Comparison of ENCODE assay signal across 25 cellular contexts in the genomic region with DNA sequence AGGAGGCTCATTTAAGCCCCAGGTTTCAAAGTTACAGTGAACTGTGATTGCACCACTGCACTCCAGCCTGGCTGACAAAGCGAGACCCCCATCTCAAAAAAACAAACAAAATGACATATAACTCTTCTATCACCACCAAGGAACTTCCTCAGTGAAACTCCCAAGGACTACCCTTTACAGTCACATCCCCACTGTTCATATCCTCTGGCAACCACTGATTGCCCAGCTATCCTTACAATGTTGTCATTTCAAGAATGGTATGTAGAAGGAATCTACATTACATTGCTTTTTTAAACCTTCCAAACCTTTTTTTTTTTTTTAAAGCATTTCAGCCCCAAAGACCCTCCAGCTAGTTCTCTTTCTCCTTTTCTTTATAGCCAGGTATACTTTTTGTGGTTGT.
DNase-seq lines count a peak whose midpoint lies in the region; TF ChIP-seq lines count a peak whose summit lies in the region.
"Had no signal": no experiment of that assay in that cellular context is flagged by ENCODE, and none has a peak within 500 bp of the region (broad histone marks: within the 10 kb centered on the region; RNA-seq: fewer than 3 reads in every experiment).

No MANE protein-coding gene starts in this region.

- H3K27ac Mint-ChIP-seq in T-helper 2 cell treated with Interferon-gamma antibody and Interleukin-4, amounts not matched to agents 5 μg/mL and 100 μg/mL, for 36 hours, result peak overlapping the region; percentile 24
- H3K27ac Mint-ChIP-seq in type B pancreatic cell (no peak overlapping the region), nephron progenitor cell (no peak overlapping the region)
- H3K27ac Mint-ChIP-seq: activated CD4-positive, alpha-beta memory T cell treated with anti-CD3 and anti-CD28 coated beads, Interleukin-2, amount 10 ng/mL, durations not matched to agents 7 days and 5 days; memory B cell; progenitor cell of endocrine pancreas had no signal

- TF ChIP-seq CTCF in type B pancreatic cell (conservative IDR thresholded peaks at IDR 0.05) (no peak), nephron progenitor cell (IDR thresholded peaks at IDR 0.05) (no peak)

- H3K4me1 Mint-ChIP-seq in T-helper 2 cell treated with Interferon-gamma antibody and Interleukin-4, amounts not matched to agents 5 μg/mL and 100 μg/mL, for 36 hours (ENCODE audit: low read depth), result peaks cover 56% of the 10 kb centered on the region
- H3K4me1 Mint-ChIP-seq in type B pancreatic cell (ENCODE audit: unreplicated experiment) (peaks cover 10% of the 10 kb centered on the region), nephron progenitor cell (peaks cover 20% of the 10 kb centered on the region)

- peaks cover 91% of the 10 kb centered on the region for H3K36me3 Mint-ChIP-seq in T-helper 2 cell treated with Interferon-gamma antibody and Interleukin-4, amounts not matched to agents 5 μg/mL and 100 μg/mL, for 36 hours (ENCODE audit: low read depth)
- H3K36me3 Mint-ChIP-seq in type B pancreatic cell (no peaks in the 10 kb centered on the region), nephron progenitor cell (ENCODE audit: low read depth) (no peaks in the 10 kb centered on the region)

- H3K9me3 Mint-ChIP-seq in T-helper 2 cell treated with Interferon-gamma antibody and Interleukin-4, amounts not matched to agents 5 μg/mL and 100 μg/mL, for 36 hours, result peaks cover 44% of the 10 kb centered on the region
- H3K9me3 Mint-ChIP-seq in type B pancreatic cell (peaks cover 16% of the 10 kb centered on the region), nephron progenitor cell (peaks cover 51% of the 10 kb centered on the region)

- no peak for DNase-seq in T-helper 2 cell treated with Interferon-gamma antibody and Interleukin-4, amounts not matched to agents 5 μg/mL and 100 μg/mL, for 36 hours (ENCODE audit: low spot score)
- no peak for DNase-seq in T-helper 2 cell
- peak; percentile 70 for DNase-seq in MV-4-11 (lab: John Stamatoyannopoulos, UW)
- peak; percentile 36 for DNase-seq in fibroblast of gingiva (ENCODE audit: low read depth)
- DNase-seq in type B pancreatic cell (ENCODE audit: extremely low spot score, unreplicated experiment), result no peak
- no peak for DNase-seq in medulla oblongata (ENCODE audit: extremely low spot score)
- no peak for DNase-seq in nephron progenitor cell
- no peak for DNase-seq in SW 1271 (lab: John Stamatoyannopoulos, UW)
- DNase-seq: activated CD4-positive, alpha-beta memory T cell treated with anti-CD3 and anti-CD28 coated beads, Interleukin-2, amount 10 ng/mL, durations not matched to agents 7 days and 5 days; activated CD4-positive, CD25-positive, alpha-beta regulatory T cell; activated CD8-positive, alpha-beta memory T cell treated with anti-CD3 and anti-CD28 coated beads, Interleukin-2, amount 50 U/mL, for 48 hours; dermis blood vessel endothelial cell; GDM1; left cardiac atrium; NCI-H1694; NCI-H2171; NCI-H510A; right lobe of liver; stimulated activated CD4-positive, alpha-beta T cell treated with anti-CD3 and anti-CD28 coated beads, Interleukin-12 subunit alpha, Interleukin-12 subunit beta, amount 100 ng/mL, for 4 hours; stimulated activated CD4-positive, alpha-beta T cell treated with anti-CD3 and anti-CD28 coated beads, Interleukin-4, amount 100 ng/mL, for 24 hours; stimulated activated naive CD4-positive, alpha-beta T cell; testis had no signal

- no peaks in the 10 kb centered on the region for H3K27me3 Mint-ChIP-seq in T-helper 2 cell treated with Interferon-gamma antibody and Interleukin-4, amounts not matched to agents 5 μg/mL and 100 μg/mL, for 36 hours (ENCODE audit: low read depth)
- H3K27me3 Mint-ChIP-seq in type B pancreatic cell (peaks cover 6% of the 10 kb centered on the region), nephron progenitor cell (ENCODE audit: low read depth, poor library complexity) (no peaks in the 10 kb centered on the region)

- H3K4me3 Mint-ChIP-seq in T-helper 2 cell treated with Interferon-gamma antibody and Interleukin-4, amounts not matched to agents 5 μg/mL and 100 μg/mL, for 36 hours, result peak overlapping the region; percentile 3
- H3K4me3 Mint-ChIP-seq in type B pancreatic cell (peak overlapping the region; percentile 29), nephron progenitor cell (no peak overlapping the region)
- H3K4me3 Mint-ChIP-seq: activated CD4-positive, alpha-beta memory T cell treated with anti-CD3 and anti-CD28 coated beads, Interleukin-2, amount 10 ng/mL, durations not matched to agents 7 days and 5 days; activated T-helper 17 cell treated with anti-CD3 and anti-CD28 coated beads, Interleukin-2, amount 50 U/mL, for 72 hours; memory B cell had no signal

Comparison
In these comparisons a context has a peak if more than half of its experiments do, and no peak if none do; other contexts are left out.
1. DNase-seq: peak in MV-4-11 (single experiment) and fibroblast of gingiva (single experiment); none in T-helper 2 cell treated with Interferon-gamma antibody and Interleukin-4, amounts not matched to agents 5 μg/mL and 100 μg/mL, for 36 hours (single experiment), T-helper 2 cell (0 of 5), type B pancreatic cell (single experiment), medulla oblongata (single experiment), nephron progenitor cell (single experiment) and SW 1271 (0 of 2).